20 cellular contexts compared by ENCODE assay signal in the genomic region with DNA sequence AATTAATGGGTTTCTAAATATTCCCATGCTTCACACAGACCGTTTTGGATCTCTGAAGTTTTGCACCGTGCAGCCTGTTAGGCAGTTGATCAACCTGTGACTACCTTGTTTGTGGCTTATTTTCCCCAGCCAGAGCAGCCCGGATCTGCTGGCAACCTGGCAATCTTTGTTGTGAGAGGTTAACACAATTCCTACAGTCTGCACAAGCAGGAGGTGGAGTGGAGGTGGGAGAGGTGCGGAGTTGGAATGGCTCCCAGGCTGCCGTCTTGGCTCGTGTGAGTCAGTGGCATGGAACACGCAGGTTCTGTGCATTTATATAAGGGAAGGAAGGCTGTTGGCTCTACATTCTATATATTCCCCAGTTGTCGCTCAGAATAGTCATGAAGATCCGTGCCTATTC.
DNase-seq lines count a peak whose midpoint lies in the region; TF ChIP-seq lines count a peak whose summit lies in the region.
"Had no signal": no experiment of that assay in that cellular context is flagged by ENCODE, and none has a peak within 500 bp of the region (broad histone marks: within the 10 kb centered on the region; RNA-seq: fewer than 3 reads in every experiment).

No MANE protein-coding gene starts in this region.

- DNase-seq in HL-60 (ENCODE audit: low read depth in 1 of 2, low spot score in 1 of 2) = no peak
- peak; percentile 15 for DNase-seq in cerebellar cortex (ENCODE audit: low spot score)
- peak; percentile 46 for DNase-seq in inferior parietal cortex (ENCODE audit: extremely low spot score)
- peak in 8 of 10 donors; percentile 45 to 92 (median 64) for DNase-seq in posterior cingulate gyrus
- DNase-seq in DMS114 treated with DMSO at 0.1 percent for 48 hours (lab: John Stamatoyannopoulos, UW; ENCODE audit: unreplicated experiment) = no peak
- DNase-seq in NCI-H446 (lab: John Stamatoyannopoulos, UW) = no peak
- DNase-seq in Ammon's horn (ENCODE audit: low spot score) = no peak
- no peak for DNase-seq in central memory CD4-positive, alpha-beta T cell
- DNase-seq: DMS 273 treated with DMSO at 0.1 percent for 48 hours, EL, GM23248, HCEC 1CT, NCI-H1417 treated with DMSO at 0.1 percent for 48 hours, NCI-H2029, NCI-H2171, NCI-H748 treated with DMSO at 0.1 percent for 48 hours, PC-9 had no signal

- H3K27ac ChIP-seq in HL-60 (replicated peaks) = peak overlapping the region; percentile 39
- H3K27ac ChIP-seq: BLaER1 treated with 17β-estradiol and CSF1 and Interleukin-3, amounts not matched to agents 10 nM and 100 nM; GM23248; PC-9; SJSA1 had no signal

- no peak overlapping the region for H3K4me3 ChIP-seq in HL-60 (replicated peaks; ENCODE audit: insufficient read depth, low read length)
- H3K4me3 ChIP-seq: BLaER1 treated with 17β-estradiol and CSF1 and Interleukin-3, amounts not matched to agents 10 nM and 100 nM; GM23248; K562; PC-9; SJSA1 had no signal

- intact Hi-C loops in posterior cingulate gyrus (cut with DNase I) = no loop called here

- H3K27me3 ChIP-seq in HL-60 (ENCODE audit: insufficient read depth, poor library complexity, severe bottlenecking) = no peaks in the 10 kb centered on the region
- H3K27me3 ChIP-seq: BLaER1 treated with 17β-estradiol and CSF1 and Interleukin-3, amounts not matched to agents 10 nM and 100 nM; SJSA1 had no signal

- TF ChIP-seq CTCF in HL-60 (IDR thresholded peaks at IDR 0.05; ENCODE audit: insufficient read depth, low read length) = no peak

Comparison
In these comparisons a context has a peak if more than half of its experiments do, and no peak if none do; other contexts are left out.
1. DNase-seq: peak in cerebellar cortex (single experiment), inferior parietal cortex (single experiment) and posterior cingulate gyrus (8 of 10); none in HL-60 (0 of 2), DMS114 treated with DMSO at 0.1 percent for 48 hours (single experiment), NCI-H446 (0 of 2), Ammon's horn (single experiment) and central memory CD4-positive, alpha-beta T cell (single experiment).